ENCODE assay signal across 8 cellular contexts in genomic region chr7:100428967-100429636, GRCh38. TPM values are rescaled to one million over a fixed set of nuclear protein-coding genes. Genes with fewer than 3 reads are reported as not detected.
DNase-seq lines count a peak whose midpoint lies in the region; ATAC-seq and TF ChIP-seq lines count a peak whose summit lies in the region.

No MANE protein-coding gene starts in this region.

- H3K4me3 ChIP-seq in AG04450 (ENCODE audit: low read depth, low read length), result peak overlapping the region; percentile 86

- TF ChIP-seq CTCF in AG04450 (IDR thresholded peaks at IDR 0.05; ENCODE audit: low read depth, low read length), result no peak

- H3K9me3 ChIP-seq in AG04450 (ENCODE audit: control insufficient read depth, insufficient read depth, low read length), result peaks cover 5% of the 10 kb centered on the region; the same call in 1 of the 2 replicates

- peak overlapping the region; percentile 85 for H3K4me3 Mint-ChIP-seq in central memory CD8-positive, alpha-beta T cell

- peaks cover 40% of the 10 kb centered on the region for H3K36me3 Mint-ChIP-seq in central memory CD8-positive, alpha-beta T cell (ENCODE audit: insufficient read depth)

- H3K27ac ChIP-seq in AG04450 (ENCODE audit: low read depth, low read length), result peak overlapping the region; percentile 100

- H3K27me3 Mint-ChIP-seq in central memory CD8-positive, alpha-beta T cell, result peaks cover 7% of the 10 kb centered on the region

- H3K27ac Mint-ChIP-seq in central memory CD8-positive, alpha-beta T cell (ENCODE audit: low read depth), result peak overlapping the region; percentile 100

- peak; percentile 100 for DNase-seq in AG04450 (ENCODE audit: low read depth, low spot score)
- DNase-seq in NCI-H345 treated with DMSO at 0.1 percent for 48 hours (lab: John Stamatoyannopoulos, UW; ENCODE audit: unreplicated experiment), result peak; percentile 93
- peak; percentile 100 for DNase-seq in activated CD4-positive, CD25-positive, alpha-beta regulatory T cell treated with anti-CD3 and anti-CD28 coated beads, Interleukin-2, amount 50 U/mL, for 16 hours (ENCODE audit: low read depth, low spot score)
- peak; percentile 100 for DNase-seq in central memory CD8-positive, alpha-beta T cell (ENCODE audit: low spot score in 2 of 2)
- peak; percentile 99 for DNase-seq in inferior parietal cortex (ENCODE audit: extremely low spot score)
- DNase-seq in smooth muscle cell of the brain vasculature (ENCODE audit: low read depth, low spot score), result peak; percentile 100

- CTCF ChIA-PET in AG04450 (lab: Charles Lee), result interaction anchor here (0.9 to 1.5 kb wide), 4 partner anchors 21 to 40 kb away, joined by 3 to 4 read pairs (median 4); no protein-coding TSS in a partner anchor

- H3K9me3 Mint-ChIP-seq in central memory CD8-positive, alpha-beta T cell, result no peaks in the 10 kb centered on the region

- in situ Hi-C loops in GM18951 (cut with MboI; ENCODE audit: low sequenced_read_pairs, unreplicated experiment), result no loop called here

- ATAC-seq in HG03196 (IDR thresholded peaks at IDR 0.05; ENCODE audit: unreplicated experiment), result peak; percentile 39
- ATAC-seq in central memory CD8-positive, alpha-beta T cell (replicated peaks; ENCODE audit: extremely low read depth, poor library complexity, severe bottlenecking), result peak; percentile 55

- H3K4me1 Mint-ChIP-seq in central memory CD8-positive, alpha-beta T cell, result peaks cover 46% of the 10 kb centered on the region

- peak; percentile 91 for TF ChIP-seq POLR2A in GM18951 (IDR thresholded peaks at IDR 0.05; ENCODE audit: extremely low read depth, insufficient read depth, insufficient read length)

- POLR2A ChIA-PET in AG04450 (lab: Yijun Ruan, JAX), result interaction anchor here (0.6 to 2.0 kb wide), 33 partner anchors 8 to 1304 kb away, joined by 3 to 20 read pairs (median 5); partner anchors contain the start of genes AP4M1, FBXO24, GNB2 and LAMTOR4

- H3K27me3 ChIP-seq in AG04450 (ENCODE audit: control insufficient read depth, insufficient read depth, low read length), result no peaks in the 10 kb centered on the region

RNA-seq across cellular contexts. Expression of gene MEPCE, which starts 0.5 kb away (rescaled TPM):
- 9.1 and 10.1 TPM in 2 replicates for polyA plus RNA-seq in AG04450 (2011; rRNA removed)
- 15.6 and 19.4 TPM in 2 replicates for polyA minus RNA-seq in AG04450 (2011; rRNA and poly(A)+ RNA removed)

RNA-seq across cellular contexts. Expression of gene ZCWPW1, which starts 0.6 kb away (rescaled TPM):
- 0.89 and 1.5 TPM in 2 replicates for polyA plus RNA-seq in AG04450 (2011; rRNA removed)
- polyA minus RNA-seq in AG04450 (2011; rRNA and poly(A)+ RNA removed), result 0.83 and 0.97 TPM in 2 replicates

RNA-seq across cellular contexts. Expression of gene PPP1R35, which starts 7.2 kb away (rescaled TPM):
- polyA plus RNA-seq in AG04450 (2011; rRNA removed), result 7.5 and 11.8 TPM in 2 replicates
- polyA minus RNA-seq in AG04450 (2011; rRNA and poly(A)+ RNA removed), result 6.5 and 8.6 TPM in 2 replicates

RNA-seq across cellular contexts. Expression of gene SPACDR, which starts 35.0 kb away (rescaled TPM):
- 0.76 and 1.3 TPM in 2 replicates for polyA plus RNA-seq in AG04450 (2011; rRNA removed)
- polyA minus RNA-seq in AG04450 (2011; rRNA and poly(A)+ RNA removed), result 0.32 and 0.43 TPM in 2 replicates

RNA-seq across cellular contexts. Expression of gene TSC22D4, which starts 49.9 kb away (rescaled TPM):
- 10.2 and 11.3 TPM in 2 replicates for polyA plus RNA-seq in AG04450 (2011; rRNA removed)
- polyA minus RNA-seq in AG04450 (2011; rRNA and poly(A)+ RNA removed), result 9.5 and 10.8 TPM in 2 replicates

Comparison
In these comparisons a context has a peak if more than half of its experiments do, and no peak if none do; other contexts are left out.
1. Peak in every context shown above with its lines: DNase-seq, ATAC-seq, H3K4me3 ChIP-seq and H3K27ac ChIP-seq.